In genomic region chr16:31868701-31869167, GRCh38 we compare ENCODE assay signal across 8 cellular contexts. TPM values are rescaled to one million over a fixed set of nuclear protein-coding genes. Genes with fewer than 3 reads are reported as not detected.
DNase-seq lines count a peak whose midpoint lies in the region; ATAC-seq, FAIRE-seq and TF ChIP-seq lines count a peak whose summit lies in the region.

No MANE protein-coding gene starts in this region.

- H4K20me1 ChIP-seq in HepG2 (ENCODE audit: insufficient read depth, low read length) = no peaks in the 10 kb centered on the region

- intact Hi-C loops in HepG2 (cut with micrococcal nuclease; ENCODE audit: unreplicated experiment) = loop anchor here (1.0 to 10.0 kb wide), 2 partner anchors 9 to 884 kb away; partner anchors contain the start of gene HSD3B7

- H2AFZ ChIP-seq in HepG2 (ENCODE audit: low read length) = peak overlapping the region; percentile 22

- peaks cover 24% of the 10 kb centered on the region for H3K4me1 ChIP-seq in HepG2 (ENCODE audit: insufficient read depth, low read length)

- WGBS in HepG2 (ENCODE audit: low lambda C conversion rate) = 11% methylated on average over 8 of the region's 8 CpGs

- no peaks in the 10 kb centered on the region for H3K36me3 ChIP-seq in HepG2 (replicated peaks in 1 of 2; ENCODE audit: control insufficient read depth in 1 of 2, insufficient read depth in 2 of 2, low read length in 2 of 2)

- peak; percentile 51; the same call in 1 of the 2 replicates for TF ChIP-seq RAD21 in HepG2 (CRISPR knock-in tag; IDR thresholded peaks at IDR 0.05)

- ATAC-seq in HG02943 (IDR thresholded peaks at IDR 0.05; ENCODE audit: low read depth, unreplicated experiment) (peak; percentile 51), HepG2 (peak; percentile 70), GM21786 (IDR thresholded peaks at IDR 0.05; ENCODE audit: unreplicated experiment) (no peak)

- H3K4me2 ChIP-seq in HepG2 (ENCODE audit: low read depth, low read length) = peak overlapping the region; percentile 45

- FAIRE-seq in HepG2 (lab: Jason Lieb, UNC) = peak; percentile 75

- H3K4me3 ChIP-seq in HepG2 (replicated peaks in 1 of 3; ENCODE audit: insufficient read depth in 1 of 3, low read depth in 2 of 3, low read length in 3 of 3) = no peak overlapping the region

- peaks cover 1% of the 10 kb centered on the region for H3K79me2 ChIP-seq in HepG2 (ENCODE audit: insufficient read depth, low read length)

- H3K9ac ChIP-seq in HepG2 (ENCODE audit: insufficient read depth, low read depth, low read length) = no peak overlapping the region

- TF ChIP-seq POLR2A in HepG2 (IDR thresholded peaks at IDR 0.05; ENCODE audit: insufficient read depth in 1 of 2, low read depth in 2 of 2, low read length in 2 of 2) = no peak

- CTCF ChIA-PET in HepG2 (lab: Yijun Ruan, JAX; ENCODE audit: low intra/inter-chr PET ratio, low total read pairs) = interaction anchor here (1.3 to 3.0 kb wide), 2 partner anchors 10 to 884 kb away, joined by 10 to 18 read pairs; partner anchors contain the start of gene HSD3B7

- POLR2A ChIA-PET in HepG2 (lab: Yijun Ruan, JAX) = interaction anchor here (0.9 kb wide), 1 partner anchor 411 kb away, joined by 3 read pairs; no protein-coding TSS in a partner anchor

- H3K27me3 ChIP-seq in HepG2 (ENCODE audit: control insufficient read depth in 1 of 2, insufficient read depth in 2 of 2, low read length in 2 of 2) = peaks cover 0 to 19% of the 10 kb centered on the region in 2 experiments; a peak in 2 of 5 replicates

- peak; percentile 83 for TF ChIP-seq CTCF in HepG2 (CRISPR knock-in tag; IDR thresholded peaks at IDR 0.05)

- in situ Hi-C loops in HepG2 (cut with HindIII; ENCODE audit: extremely low pct_ligation_motif_present, low pct_unique_long_range_greater_than_20kb) = loop anchor here (25.0 kb wide), 1 partner anchor 656 kb away; the partner anchor contains the start of genes PYCARD, PYDC1 and TRIM72

- BruUV-seq in HepG2 (replicated peaks; lab: Mats Ljungman, UMichigan) = no TSS peak

- peak; percentile 78 for DNase-seq in GM03348 (ENCODE audit: low spot score)
- peak; percentile 75 for DNase-seq in NCI-H345 treated with DMSO at 0.1 percent for 48 hours (lab: John Stamatoyannopoulos, UW; ENCODE audit: unreplicated experiment)
- peak; percentile 66 for DNase-seq in activated CD4-positive, alpha-beta T cell treated with anti-CD3 and anti-CD28 coated beads for 1 hour
- peak; percentile 71 for DNase-seq in cerebellum (ENCODE audit: low spot score)
- peak; percentile 76 for DNase-seq in HepG2 (ENCODE audit: low spot score)
- DNase-seq in stimulated activated CD4-positive, alpha-beta T cell treated with anti-CD3 and anti-CD28 coated beads, Interleukin-2, amount 100 ng/mL, for 48 hours = peak; percentile 79 to 87

- no peak for TF ChIP-seq EP300 in HepG2 (IDR thresholded peaks at IDR 0.05; ENCODE audit: low read depth in 2 of 2, low read length in 2 of 2)
- TF ChIP-seq EP300 in HepG2 (CRISPR knock-in tag; IDR thresholded peaks at IDR 0.05; ENCODE audit: borderline replicate concordance) = no peak

- no peak overlapping the region for H3K27ac ChIP-seq in HepG2 (ENCODE audit: extremely low read length, insufficient read depth, low read length)

- H3K9me3 ChIP-seq in HepG2 (ENCODE audit: low read length) = no peaks in the 10 kb centered on the region

TF ChIP-seq in HepG2, 621 proteins besides CTCF, POLR2A, EP300 and RAD21 (continues in another document):
- TF ChIP-seq SAP130 (CRISPR knock-in tag; IDR thresholded peaks at IDR 0.05; ENCODE audit: low read depth) (0 out of 2 replicates have a peak, but pooled peaks have one; percentile 23), GABPA (IDR thresholded peaks at IDR 0.05; ENCODE audit: low read depth, low read length) (no peak), GABPA (CRISPR knock-in tag; IDR thresholded peaks at IDR 0.05; ENCODE audit: low read depth) (0 out of 2 replicates have a peak, but pooled peaks have one; percentile 10), DMTF1 (CRISPR knock-in tag; IDR thresholded peaks at IDR 0.05) (no peak), EEA1 (CRISPR knock-in tag; IDR thresholded peaks at IDR 0.05; ENCODE audit: borderline replicate concordance) (no peak), ZNF12 (CRISPR knock-in tag; IDR thresholded peaks at IDR 0.05) (no peak), SNAPC4 (CRISPR knock-in tag; IDR thresholded peaks at IDR 0.05) (no peak), RCOR2 (CRISPR knock-in tag; IDR thresholded peaks at IDR 0.05) (no peak), CBX1 (IDR thresholded peaks at IDR 0.05; ENCODE audit: low read depth) (no peak)

RNA-seq across cellular contexts. Expression of gene ZNF267, which starts 4.9 kb away (rescaled TPM):
- total RNA-seq in cerebellum (9.3 TPM), HepG2 (2016; rRNA removed; fragmentation: Illumina TruSeq; extraction: Trizol) (30.0 and 42.4 TPM in 2 replicates)
- 4.5 and 5.7 TPM in 2 replicates for total RNA-seq in HepG2 (2016; cell fraction: cytosol; rRNA removed; fragmentation: Illumina TruSeq; extraction: Trizol; ENCODE audit: low read depth)
- 30.7 and 43.3 TPM in 2 replicates for total RNA-seq in HepG2 (2016; cell fraction: insoluble cytoplasmic fraction; rRNA removed; fragmentation: Illumina TruSeq; extraction: Trizol)
- total RNA-seq in HepG2 (2016; cell fraction: membrane; rRNA removed; fragmentation: Illumina TruSeq; extraction: Trizol) = 13.3 and 16.9 TPM in 2 replicates
- 42.2 and 42.5 TPM in 2 replicates for total RNA-seq in HepG2 (2016; cell fraction: nucleus; rRNA removed; fragmentation: Illumina TruSeq; extraction: Trizol)
- 3.0 and 3.1 TPM in 2 replicates for polyA plus RNA-seq in HepG2 (2011; rRNA removed)
- 1.4 and 2.0 TPM in 2 replicates for polyA plus RNA-seq in HepG2 (2011; cell fraction: cytosol; rRNA removed)
- polyA plus RNA-seq in HepG2 (2011; cell fraction: nucleus; rRNA removed) = 3.2 and 3.3 TPM in 2 replicates
- 6.3 and 7.1 TPM in 2 replicates for polyA plus RNA-seq in HepG2 (2012)
- 1.0 and 1.2 TPM in 2 replicates for polyA plus RNA-seq in HepG2 (2016; cell fraction: cytosol; fragmentation: Illumina TruSeq; extraction: Trizol; ENCODE audit: low read depth)
- polyA plus RNA-seq in HepG2 (2016; cell fraction: insoluble cytoplasmic fraction; fragmentation: Illumina TruSeq; extraction: Trizol; ENCODE audit: low read depth) = 22.9 and 26.2 TPM in 2 replicates
- 3.2 and 3.4 TPM in 2 replicates for polyA plus RNA-seq in HepG2 (2016; cell fraction: membrane; fragmentation: Illumina TruSeq; extraction: Trizol; ENCODE audit: low read depth)
- polyA plus RNA-seq in HepG2 (2016; cell fraction: nucleus; fragmentation: Illumina TruSeq; extraction: Trizol; ENCODE audit: insufficient read depth, low read depth) = 15.0 and 18.6 TPM in 2 replicates
- polyA minus RNA-seq in HepG2 (2011; rRNA and poly(A)+ RNA removed; ENCODE audit: low replicate concordance) = 6.5 and 9.1 TPM in 2 replicates
- polyA minus RNA-seq in HepG2 (2011; cell fraction: cytosol; rRNA and poly(A)+ RNA removed) = 6.2 and 8.1 TPM in 2 replicates
- 40.3 and 44.5 TPM in 2 replicates for polyA minus RNA-seq in HepG2 (2011; cell fraction: nucleus; rRNA and poly(A)+ RNA removed)
